10 cellular contexts compared by ENCODE assay signal in the genomic region with DNA sequence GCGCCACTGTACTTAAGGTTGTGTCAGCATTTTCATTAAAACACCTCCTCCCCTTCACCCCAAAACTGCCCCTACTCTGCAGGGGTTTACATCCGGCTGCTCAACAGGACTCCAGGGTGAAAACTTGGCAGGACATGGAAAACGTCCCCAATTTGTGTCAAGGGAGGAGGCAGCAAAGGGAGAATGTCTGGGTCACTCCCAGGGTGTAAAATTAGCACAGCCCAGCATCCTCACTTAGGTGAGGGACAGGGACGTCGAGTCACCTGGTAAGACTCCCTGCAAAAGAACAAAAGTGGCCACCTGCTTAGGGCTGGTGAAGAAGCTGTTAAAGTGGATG.
DNase-seq lines count a peak whose midpoint lies in the region; ATAC-seq and TF ChIP-seq lines count a peak whose summit lies in the region.
"Had no signal": no experiment of that assay in that cellular context is flagged by ENCODE, and none has a peak within 500 bp of the region (broad histone marks: within the 10 kb centered on the region; RNA-seq: fewer than 3 reads in every experiment).

No MANE protein-coding gene starts in this region.

- H3K4me3 Mint-ChIP-seq in stimulated activated naive CD8-positive, alpha-beta T cell treated with anti-CD3 and anti-CD28 coated beads, Interleukin-15, Interleukin-2, amounts not matched to agents 100 ng/mL and 50 ng/mL, for 24 hours: peak overlapping the region; percentile 34
- peak overlapping the region; percentile 25 to 62 (median 34) for H3K4me3 Mint-ChIP-seq in brain
- H3K4me3 Mint-ChIP-seq in naive B cell: peak overlapping the region in 5 of 8 donors; percentile 10 to 68 (median 48)

- H3K9me3 Mint-ChIP-seq in stimulated activated naive CD8-positive, alpha-beta T cell treated with anti-CD3 and anti-CD28 coated beads, Interleukin-15, Interleukin-2, amounts not matched to agents 100 ng/mL and 50 ng/mL, for 24 hours: no peaks in the 10 kb centered on the region
- H3K9me3 Mint-ChIP-seq in brain: no peaks in the 10 kb centered on the region
- no peaks in the 10 kb centered on the region for H3K9me3 Mint-ChIP-seq in naive B cell

- H3K4me1 Mint-ChIP-seq in stimulated activated naive CD8-positive, alpha-beta T cell treated with anti-CD3 and anti-CD28 coated beads, Interleukin-15, Interleukin-2, amounts not matched to agents 100 ng/mL and 50 ng/mL, for 24 hours (ENCODE audit: low read depth): peaks cover 100% of the 10 kb centered on the region
- H3K4me1 Mint-ChIP-seq in brain (peaks cover 98% of the 10 kb centered on the region), naive B cell (peaks cover 78 to 97% (median 97%) of the 10 kb centered on the region in 3 donors)

- ATAC-seq in stimulated activated naive CD8-positive, alpha-beta T cell treated with anti-CD3 and anti-CD28 coated beads, Interleukin-15, Interleukin-2, amounts not matched to agents 100 U/mL and 50 U/mL, for 24 hours: no peak
- ATAC-seq in naive B cell (ENCODE audit: low read depth in 2 of 2) (no peak), GM19395 (IDR thresholded peaks at IDR 0.05; ENCODE audit: unreplicated experiment) (no peak)

- H3K27me3 Mint-ChIP-seq in stimulated activated naive CD8-positive, alpha-beta T cell treated with anti-CD3 and anti-CD28 coated beads, Interleukin-15, Interleukin-2, amounts not matched to agents 100 ng/mL and 50 ng/mL, for 24 hours: no peaks in the 10 kb centered on the region
- H3K27me3 Mint-ChIP-seq in brain: peaks cover 3% of the 10 kb centered on the region
- H3K27me3 Mint-ChIP-seq in naive B cell: no peaks in the 10 kb centered on the region

- DNase-seq in stimulated activated naive CD8-positive, alpha-beta T cell treated with anti-CD3 and anti-CD28 coated beads, Interleukin-15, Interleukin-2, amounts not matched to agents 100 U/mL and 50 U/mL, for 24 hours: no peak
- DNase-seq in naive B cell: no peak
- DNase-seq in NCI-H226: no peak
- no peak for DNase-seq in SKM-1 treated with dmso at 0.1 percent for 144 hours (lab: John Stamatoyannopoulos, UW; ENCODE audit: unreplicated experiment)
- no peak for DNase-seq in NOMO-1 (lab: John Stamatoyannopoulos, UW; ENCODE audit: unreplicated experiment in 2 of 2)
- DNase-seq: Kasumi-1, SW 1271 had no signal

- H3K27ac Mint-ChIP-seq in stimulated activated naive CD8-positive, alpha-beta T cell treated with anti-CD3 and anti-CD28 coated beads, Interleukin-15, Interleukin-2, amounts not matched to agents 100 ng/mL and 50 ng/mL, for 24 hours: peak overlapping the region; percentile 90
- H3K27ac Mint-ChIP-seq in brain: peak overlapping the region; percentile 11 to 91 (median 79)
- H3K27ac Mint-ChIP-seq in naive B cell: peak overlapping the region; percentile 74 to 95 (median 87)

- TF ChIP-seq CTCF in brain (conservative IDR thresholded peaks at IDR 0.05): no peak

- peaks cover 99% of the 10 kb centered on the region for H3K36me3 Mint-ChIP-seq in stimulated activated naive CD8-positive, alpha-beta T cell treated with anti-CD3 and anti-CD28 coated beads, Interleukin-15, Interleukin-2, amounts not matched to agents 100 ng/mL and 50 ng/mL, for 24 hours (ENCODE audit: low read depth)
- H3K36me3 Mint-ChIP-seq in brain (peaks cover 25% of the 10 kb centered on the region), naive B cell (peaks cover 24 to 40% of the 10 kb centered on the region in 2 donors)
